7 cellular contexts compared by ENCODE assay signal in genomic region chr11:75331761-75332160, GRCh38. TPM values are rescaled to one million over a fixed set of nuclear protein-coding genes. Genes with fewer than 3 reads are reported as not detected.
A peak's percentile ranks its signal among the peaks of the same experiment; 100 is the strongest.
DNase-seq lines count a peak whose midpoint lies in the region; ATAC-seq and TF ChIP-seq lines count a peak whose summit lies in the region.
"Not testable (repeated sequence)": the region's sequence is repeated elsewhere in the genome, so short reads cannot be mapped to it uniquely, and the experiment has no call there.

No MANE protein-coding gene starts in this region.

- H3K27ac ChIP-seq in CD4-positive, alpha-beta T cell (ENCODE audit: low read depth, low read length): not testable (repeated sequence)
- peak overlapping the region; percentile 99 for H3K27ac ChIP-seq in HUES6 (ENCODE audit: low read depth, low read length)
- H3K27ac ChIP-seq in esophagus muscularis mucosa (replicated peaks in 1 of 4): peak overlapping the region; percentile 80 to 98 (median 96)
- H3K27ac ChIP-seq in muscle layer of colon (ENCODE audit: low read depth, low read length): peak overlapping the region; percentile 49

- peaks cover 17% of the 10 kb centered on the region for H3K36me3 Mint-ChIP-seq in CD4-positive, alpha-beta T cell (ENCODE audit: low read depth)
- peaks cover 10% of the 10 kb centered on the region for H3K36me3 Mint-ChIP-seq in WTC11
- peaks cover 35% of the 10 kb centered on the region for H3K36me3 Mint-ChIP-seq in activated naive CD8-positive, alpha-beta T cell treated with anti-CD3 and anti-CD28 coated beads, Interleukin-2, amount 10 ng/mL, durations not matched to agents 7 days and 5 days
- not testable (repeated sequence) for H3K36me3 Mint-ChIP-seq in progenitor cell of endocrine pancreas (ENCODE audit: insufficient read depth)

- H3K27ac Mint-ChIP-seq in CD4-positive, alpha-beta T cell: peak overlapping the region; percentile 75
- peak overlapping the region; percentile 99 for H3K27ac Mint-ChIP-seq in WTC11
- peak overlapping the region; percentile 57 for H3K27ac Mint-ChIP-seq in activated naive CD8-positive, alpha-beta T cell treated with anti-CD3 and anti-CD28 coated beads, Interleukin-2, amount 10 ng/mL, durations not matched to agents 7 days and 5 days
- peak overlapping the region; percentile 81 for H3K27ac Mint-ChIP-seq in progenitor cell of endocrine pancreas

- not testable (repeated sequence) for H3K36me3 ChIP-seq in HUES6 (ENCODE audit: control insufficient read depth, insufficient read depth, low read length); esophagus muscularis mucosa; muscle layer of colon (ENCODE audit: insufficient read depth, low read length)

- peak overlapping the region; percentile 94 for H3K9ac ChIP-seq in HUES6 (ENCODE audit: low read length)
- not testable (repeated sequence) for H3K9ac ChIP-seq in muscle layer of colon (ENCODE audit: low read length)

- peak overlapping the region; percentile 15 for H3K4me3 Mint-ChIP-seq in CD4-positive, alpha-beta T cell
- H3K4me3 Mint-ChIP-seq in WTC11: peak overlapping the region; percentile 15; the same call in 1 of the 2 replicates
- not testable (repeated sequence) for H3K4me3 Mint-ChIP-seq in activated naive CD8-positive, alpha-beta T cell treated with anti-CD3 and anti-CD28 coated beads, Interleukin-2, amount 10 ng/mL, durations not matched to agents 7 days and 5 days; progenitor cell of endocrine pancreas (ENCODE audit: low read depth)

- TF ChIP-seq EP300 in esophagus muscularis mucosa (IDR thresholded peaks at IDR 0.05): not testable (repeated sequence)

- TF ChIP-seq POLR2A in esophagus muscularis mucosa (IDR thresholded peaks at IDR 0.05; ENCODE audit: low read depth): not testable (repeated sequence)

- POLR2A ChIA-PET in CD4-positive, alpha-beta T cell (lab: Charles Lee): interaction anchor here (3.3 kb wide), 1 partner anchor 9 kb away, joined by 33 read pairs; no protein-coding TSS in a partner anchor
- POLR2A ChIA-PET in WTC11 (lab: Charles Lee): interaction anchor here (1.1 kb wide), 1 partner anchor 54 kb away, joined by 3 read pairs; no protein-coding TSS in a partner anchor
- POLR2A ChIA-PET in activated naive CD8-positive, alpha-beta T cell treated with anti-CD3 and anti-CD28 coated beads, Interleukin-2, amount 10 ng/mL, durations not matched to agents 7 days and 5 days (lab: Charles Lee): interaction anchor here (0.9 to 3.9 kb wide), 2 partner anchors 20 to 54 kb away, joined by 3 to 34 read pairs; partner anchors contain the start of gene ARRB1

- 85% methylated on average over 9 of the region's 9 CpGs for WGBS in esophagus muscularis mucosa

- not testable (repeated sequence) for H3K27me3 Mint-ChIP-seq in CD4-positive, alpha-beta T cell; WTC11 (ENCODE audit: low read depth); activated naive CD8-positive, alpha-beta T cell treated with anti-CD3 and anti-CD28 coated beads, Interleukin-2, amount 10 ng/mL, durations not matched to agents 7 days and 5 days; progenitor cell of endocrine pancreas

- ATAC-seq in CD4-positive, alpha-beta T cell (ENCODE audit: poor library complexity); activated naive CD8-positive, alpha-beta T cell treated with anti-CD3 and anti-CD28 coated beads, Interleukin-2, amount 10 ng/mL, durations not matched to agents 7 days and 5 days (ENCODE audit: low read depth): not testable (repeated sequence)
- ATAC-seq in WTC11: peak; percentile 4

- not testable (repeated sequence) for H3K27me3 ChIP-seq in CD4-positive, alpha-beta T cell (ENCODE audit: control insufficient read depth, insufficient read depth, low read length); HUES6 (ENCODE audit: control insufficient read depth, insufficient read depth, low read length); esophagus muscularis mucosa; muscle layer of colon (ENCODE audit: control insufficient read depth in 1 of 2, insufficient read depth in 2 of 2, low read length in 2 of 2)

- peaks cover 82% of the 10 kb centered on the region for H3K4me1 Mint-ChIP-seq in CD4-positive, alpha-beta T cell (ENCODE audit: low read depth)
- H3K4me1 Mint-ChIP-seq in WTC11: peaks cover 88% of the 10 kb centered on the region
- H3K4me1 Mint-ChIP-seq in activated naive CD8-positive, alpha-beta T cell treated with anti-CD3 and anti-CD28 coated beads, Interleukin-2, amount 10 ng/mL, durations not matched to agents 7 days and 5 days: peaks cover 59% of the 10 kb centered on the region
- peaks cover 37% of the 10 kb centered on the region for H3K4me1 Mint-ChIP-seq in progenitor cell of endocrine pancreas (ENCODE audit: low read depth)

- peaks cover 77% of the 10 kb centered on the region for H3K4me1 ChIP-seq in HUES6 (ENCODE audit: control insufficient read depth, insufficient read depth, low read length)
- H3K4me1 ChIP-seq in esophagus muscularis mucosa: peaks cover 49 to 99% (median 95%) of the 10 kb centered on the region in 4 donors
- H3K4me1 ChIP-seq in muscle layer of colon (ENCODE audit: insufficient read depth, low read length): peaks cover 77% of the 10 kb centered on the region

- TF ChIP-seq CTCF in CD4-positive, alpha-beta T cell (IDR thresholded peaks at IDR 0.05); WTC11 (IDR thresholded peaks at IDR 0.05); esophagus muscularis mucosa (IDR thresholded peaks at IDR 0.05); progenitor cell of endocrine pancreas (IDR thresholded peaks at IDR 0.05; ENCODE audit: unreplicated experiment): not testable (repeated sequence)

- H3K9me3 Mint-ChIP-seq in CD4-positive, alpha-beta T cell; WTC11; activated naive CD8-positive, alpha-beta T cell treated with anti-CD3 and anti-CD28 coated beads, Interleukin-2, amount 10 ng/mL, durations not matched to agents 7 days and 5 days; progenitor cell of endocrine pancreas (ENCODE audit: low read depth): not testable (repeated sequence)

- CTCF ChIA-PET in CD4-positive, alpha-beta T cell (lab: Charles Lee): interaction anchor here (1.3 kb wide), 1 partner anchor 20 kb away, joined by 4 read pairs; no protein-coding TSS in a partner anchor
- CTCF ChIA-PET in WTC11 (lab: Charles Lee): interaction anchor here (0.9 to 2.3 kb wide), 3 partner anchors 9 to 19 kb away, joined by 4 to 9 read pairs (median 4); partner anchors contain the start of gene ARRB1

- peak overlapping the region; percentile 29; the same call in 1 of the 2 replicates for H3K4me3 ChIP-seq in HUES6 (ENCODE audit: low read depth, low read length)
- H3K4me3 ChIP-seq in esophagus muscularis mucosa; muscle layer of colon (ENCODE audit: low read depth in 1 of 2, low read length in 2 of 2): not testable (repeated sequence)

- intact Hi-C loops in CD4-positive, alpha-beta T cell (cut with DNase I, micrococcal nuclease): loop anchor here in 1 of 2 experiments (2.0 kb wide), 1 partner anchor 17 kb away; no protein-coding TSS in a partner anchor
- intact Hi-C loops in esophagus muscularis mucosa (cut with DNase I): not testable (repeated sequence)

- DNase-seq in CD4-positive, alpha-beta T cell; activated naive CD8-positive, alpha-beta T cell treated with anti-CD3 and anti-CD28 coated beads, Interleukin-2, amount 10 ng/mL, durations not matched to agents 7 days and 5 days; esophagus muscularis mucosa (ENCODE audit: extremely low spot score); progenitor cell of endocrine pancreas (ENCODE audit: low spot score, unreplicated experiment): not testable (repeated sequence)
- peak; percentile 41 for DNase-seq in WTC11 (ENCODE audit: low spot score)

- not testable (repeated sequence) for H3K9me3 ChIP-seq in CD4-positive, alpha-beta T cell (ENCODE audit: control insufficient read depth, low read length); HUES6 (ENCODE audit: control insufficient read depth, insufficient read depth, low read depth, low read length); esophagus muscularis mucosa; muscle layer of colon (ENCODE audit: low read length)

RNA-seq across cellular contexts. Expression of gene ARRB1, which starts 19.7 kb away (rescaled TPM):
- 10 to 100 TPM; 26.7 to 27.8 TPM for total RNA-seq in CD4-positive, alpha-beta T cell
- total RNA-seq in WTC11 (2021) (81.0 to 90.1 TPM (median 82.9 TPM) in 3 replicates), esophagus muscularis mucosa (100 to 1,000 TPM in 1 of 4 donors, 10 to 100 TPM in 3; 41.1 to 102 (median 76.7) TPM), progenitor cell of endocrine pancreas (32.5 and 36.0 TPM in 2 replicates)
- total RNA-seq in activated naive CD8-positive, alpha-beta T cell treated with anti-CD3 and anti-CD28 coated beads, Interleukin-2, amount 10 ng/mL, durations not matched to agents 7 days and 5 days: 10 to 100 TPM; 61.8 to 64.8 TPM
